Comparison of ENCODE assay signal across 6 cellular contexts in the genomic region with DNA sequence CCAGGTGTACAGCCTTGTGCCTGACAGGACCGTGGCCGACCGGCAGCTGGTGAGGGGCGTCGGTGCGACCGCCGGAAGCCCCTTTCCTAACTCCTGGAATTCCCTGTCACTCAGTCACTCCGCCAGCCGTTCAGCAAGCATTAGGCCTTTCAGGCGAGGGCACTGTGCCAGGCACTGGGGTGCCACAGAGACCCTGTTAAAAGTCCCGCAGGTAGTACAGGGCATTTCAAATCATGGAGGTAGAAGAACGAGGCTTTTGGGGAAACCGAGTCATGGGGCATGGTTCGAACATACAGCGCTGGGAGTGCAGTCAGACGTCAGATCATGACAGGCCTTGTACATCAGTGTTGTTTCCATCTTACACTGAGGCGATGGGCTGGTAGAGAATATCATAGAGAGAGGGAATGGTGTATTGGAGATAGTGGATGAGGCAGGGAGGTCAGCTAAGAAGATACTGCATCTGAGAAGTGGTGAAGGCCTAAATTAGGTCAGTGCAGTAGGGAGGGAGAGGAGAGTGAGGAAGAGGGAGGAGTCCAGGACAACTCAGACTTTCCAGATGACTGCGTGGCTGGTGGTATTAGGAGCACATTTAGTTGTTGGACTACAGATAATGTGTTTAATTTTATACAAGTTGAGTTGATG. TPM values are rescaled to one million over a fixed set of nuclear protein-coding genes. Genes with fewer than 3 reads are reported as not detected.
DNase-seq lines count a peak whose midpoint lies in the region; ATAC-seq and TF ChIP-seq lines count a peak whose summit lies in the region.

No MANE protein-coding gene starts in this region.

- no peak for ATAC-seq in GM18511 (IDR thresholded peaks at IDR 0.05; ENCODE audit: unreplicated experiment)

- H3K27ac ChIP-seq in HUES48 (ENCODE audit: low read depth, low read length) (peak overlapping the region; percentile 99), ascending aorta (peak overlapping the region; percentile 92 to 99), muscle layer of duodenum (ENCODE audit: low read length) (peak overlapping the region; percentile 99)

- H3K4me1 ChIP-seq in HUES48 (ENCODE audit: control insufficient read depth, insufficient read depth, low read length) = no peaks in the 10 kb centered on the region
- peaks cover 10 to 16% of the 10 kb centered on the region in 2 donors for H3K4me1 ChIP-seq in ascending aorta
- H3K4me1 ChIP-seq in muscle layer of duodenum (ENCODE audit: control insufficient read depth in 1 of 2, insufficient read depth in 2 of 2, low read length in 2 of 2) = peaks cover 6 to 26% of the 10 kb centered on the region in 2 donors

- H3K36me3 ChIP-seq in HUES48 (ENCODE audit: control insufficient read depth, insufficient read depth, low read length) (peaks cover 26% of the 10 kb centered on the region), ascending aorta (peaks cover 21 to 29% of the 10 kb centered on the region in 2 donors), muscle layer of duodenum (ENCODE audit: control insufficient read depth in 1 of 2, insufficient read depth in 2 of 2, low read length in 2 of 2) (peaks cover 13 to 42% of the 10 kb centered on the region in 2 donors)

- no peak for DNase-seq in ascending aorta (ENCODE audit: low spot score in 2 of 2)
- no peak for DNase-seq in NCI-H1417 (lab: John Stamatoyannopoulos, UW)
- DNase-seq in NCI-H2029 (lab: John Stamatoyannopoulos, UW) = no peak

- no peak for TF ChIP-seq CTCF in ascending aorta (IDR thresholded peaks at IDR 0.05)

- intact Hi-C loops in ascending aorta (cut with DNase I) = loop anchor here (1.0 to 10.0 kb wide), 2 partner anchors 14 to 202 kb away; a partner anchor contains a TSS

- no peaks in the 10 kb centered on the region for H3K27me3 ChIP-seq in HUES48 (ENCODE audit: control insufficient read depth, insufficient read depth, low read length)
- H3K27me3 ChIP-seq in ascending aorta = no peaks in the 10 kb centered on the region
- no peaks in the 10 kb centered on the region for H3K27me3 ChIP-seq in muscle layer of duodenum (ENCODE audit: low read depth, low read length)

- H3K9ac ChIP-seq in HUES48 (ENCODE audit: low read depth, low read length) = peak overlapping the region; percentile 77; the same call in 1 of the 2 replicates

- H3K4me3 ChIP-seq in HUES48 (ENCODE audit: low read depth, low read length) = peak overlapping the region; percentile 92
- peak overlapping the region; percentile 78 to 80 for H3K4me3 ChIP-seq in ascending aorta
- peak overlapping the region; percentile 85 to 97 for H3K4me3 ChIP-seq in muscle layer of duodenum (ENCODE audit: low read depth in 1 of 2, low read length in 2 of 2)

- H3K9me3 ChIP-seq in HUES48 (ENCODE audit: control insufficient read depth, insufficient read depth, low read length) = no peaks in the 10 kb centered on the region
- no peaks in the 10 kb centered on the region for H3K9me3 ChIP-seq in ascending aorta
- H3K9me3 ChIP-seq in muscle layer of duodenum (ENCODE audit: control insufficient read depth in 1 of 2, low read length in 2 of 2) = no peaks in the 10 kb centered on the region

RNA-seq across cellular contexts. Expression of a gene that starts 0.9 kb away (rescaled TPM):
- total RNA-seq in ascending aorta = 18.0 TPM

RNA-seq across cellular contexts. Expression of a gene that starts 9.0 kb away (rescaled TPM):
- 147 TPM for total RNA-seq in ascending aorta

RNA-seq across cellular contexts. Expression of a gene that starts 13.9 kb away (rescaled TPM):
- total RNA-seq in ascending aorta = 77.4 TPM

RNA-seq across cellular contexts. Expression of a gene that starts 14.1 kb away (rescaled TPM):
- total RNA-seq in ascending aorta = 208 TPM

RNA-seq across cellular contexts. Expression of a gene that starts 26.9 kb away (rescaled TPM):
- 132 TPM for total RNA-seq in ascending aorta
